Comparison of ENCODE assay signal across 13 cellular contexts in the genomic region with DNA sequence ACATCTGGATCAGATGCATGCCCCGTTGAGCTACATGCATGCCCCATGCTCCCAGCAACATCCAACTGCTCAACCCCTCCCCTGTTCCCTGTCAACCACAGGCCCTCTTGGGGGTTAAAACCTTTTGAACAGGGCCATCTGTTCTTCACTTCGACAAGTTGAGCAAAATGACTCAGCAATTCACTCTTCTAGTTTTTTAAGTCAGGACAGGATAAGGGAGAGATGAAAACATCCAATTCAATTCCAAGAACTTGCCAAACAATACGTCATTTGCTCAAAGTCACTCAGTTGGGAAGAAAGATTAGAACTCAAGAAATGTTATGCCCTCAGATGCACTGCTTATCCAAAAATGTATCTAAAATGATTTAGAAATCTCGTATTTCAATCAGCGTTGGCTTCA. TPM values are rescaled to one million over a fixed set of nuclear protein-coding genes. Genes with fewer than 3 reads are reported as not detected.
DNase-seq lines count a peak whose midpoint lies in the region; ATAC-seq and TF ChIP-seq lines count a peak whose summit lies in the region.
"Had no signal": no experiment of that assay in that cellular context is flagged by ENCODE, and none has a peak within 500 bp of the region (broad histone marks: within the 10 kb centered on the region; RNA-seq: fewer than 3 reads in every experiment).

No MANE protein-coding gene starts in this region.

- H4K20me1 ChIP-seq in DOHH2 (ENCODE audit: control insufficient read depth, insufficient read depth, low read depth, low read length) = no peaks in the 10 kb centered on the region

- H3K27me3 ChIP-seq in DOHH2 (ENCODE audit: control insufficient read depth, low read length) = no peaks in the 10 kb centered on the region
- no peaks in the 10 kb centered on the region for H3K27me3 ChIP-seq in CD4-positive, alpha-beta memory T cell (ENCODE audit: insufficient read depth, low read length)
- H3K27me3 ChIP-seq: right atrium auricular region had no signal

- intact Hi-C loops in CD4-positive, alpha-beta memory T cell (cut with micrococcal nuclease) = no loop called here

- no peaks in the 10 kb centered on the region for H3K36me3 ChIP-seq in DOHH2 (ENCODE audit: control insufficient read depth, low read length)
- H3K36me3 ChIP-seq in CD4-positive, alpha-beta memory T cell (ENCODE audit: insufficient read depth, low read length) = no peaks in the 10 kb centered on the region
- H3K36me3 ChIP-seq: right atrium auricular region had no signal

- H3K27ac ChIP-seq in DOHH2 (ENCODE audit: low read depth, low read length) = peak overlapping the region; percentile 8; the same call in 1 of the 2 replicates
- no peak overlapping the region for H3K27ac ChIP-seq in CD4-positive, alpha-beta memory T cell (ENCODE audit: low read depth, low read length)
- H3K27ac ChIP-seq: right atrium auricular region had no signal

- CTCF ChIA-PET in CD4-positive, alpha-beta memory T cell (lab: Charles Lee; ENCODE audit: partially characterized antibody) = interaction anchor here (2.6 to 6.9 kb wide), 2 partner anchors 10 to 30 kb away, joined by 10 to 32 read pairs; no protein-coding TSS in a partner anchor

- DNase-seq in NCI-H524 treated with DMSO at 0.1 percent for 48 hours (lab: John Stamatoyannopoulos, UW) (peak; percentile 81), glutamatergic neuron (peak; percentile 28), occipital lobe (lab: John Stamatoyannopoulos, UW) (no peak), NCI-H1436 (lab: John Stamatoyannopoulos, UW) (no peak)
- DNase-seq in CD4-positive, alpha-beta memory T cell = no peak
- DNase-seq: foreskin melanocyte; naive thymus-derived CD4-positive, alpha-beta T cell; NCI-H510A treated with DMSO at 0.1 percent for 48 hours; SHP77 treated with DMSO at 0.1 percent for 48 hours had no signal

- H3K4me3 ChIP-seq in DOHH2 (ENCODE audit: low read length) = peak overlapping the region; percentile 42
- H3K4me3 ChIP-seq in CD4-positive, alpha-beta memory T cell (ENCODE audit: low read length in 2 of 2) = no peak overlapping the region
- H3K4me3 ChIP-seq: right atrium auricular region had no signal

- H3K4me2 ChIP-seq in DOHH2 (ENCODE audit: low read length) = peak overlapping the region; percentile 63

- no peaks in the 10 kb centered on the region for H3K79me2 ChIP-seq in DOHH2 (ENCODE audit: control insufficient read depth, low read length)

- H3K27me3 Mint-ChIP-seq in glutamatergic neuron (ENCODE audit: unreplicated experiment) = peaks cover 3% of the 10 kb centered on the region
- no peaks in the 10 kb centered on the region for H3K27me3 Mint-ChIP-seq in CD4-positive, alpha-beta memory T cell

- H3K4me1 ChIP-seq in DOHH2 (ENCODE audit: control insufficient read depth, low read length) = peaks cover 30% of the 10 kb centered on the region
- peaks cover 24% of the 10 kb centered on the region for H3K4me1 ChIP-seq in CD4-positive, alpha-beta memory T cell (ENCODE audit: insufficient read depth, low read length)
- H3K4me1 ChIP-seq: right atrium auricular region had no signal

- peak overlapping the region; percentile 96 for H3K27ac Mint-ChIP-seq in glutamatergic neuron (ENCODE audit: unreplicated experiment)
- H3K27ac Mint-ChIP-seq in CD4-positive, alpha-beta memory T cell = no peak overlapping the region
- H3K27ac Mint-ChIP-seq: naive thymus-derived CD4-positive, alpha-beta T cell had no signal

- peaks cover 5% of the 10 kb centered on the region for H3K9me3 Mint-ChIP-seq in glutamatergic neuron (ENCODE audit: unreplicated experiment)
- peaks cover 0 to 2% (median 0%) of the 10 kb centered on the region in 8 donors for H3K9me3 Mint-ChIP-seq in CD4-positive, alpha-beta memory T cell

- no peaks in the 10 kb centered on the region for H3K9me2 ChIP-seq in DOHH2 (replicated peaks; ENCODE audit: control insufficient read depth, low read length)

- H3K9me3 ChIP-seq in DOHH2 (ENCODE audit: control insufficient read depth, insufficient read depth, low read length) = no peaks in the 10 kb centered on the region
- H3K9me3 ChIP-seq in CD4-positive, alpha-beta memory T cell (ENCODE audit: control insufficient read depth in 1 of 2, low read length in 2 of 2) = no peaks in the 10 kb centered on the region
- H3K9me3 ChIP-seq: right atrium auricular region had no signal

- POLR2A ChIA-PET in CD4-positive, alpha-beta memory T cell (lab: Charles Lee; ENCODE audit: partially characterized antibody) = no interaction called here

- H3K4me3 Mint-ChIP-seq in glutamatergic neuron (ENCODE audit: unreplicated experiment) = peak overlapping the region; percentile 68
- no peak overlapping the region for H3K4me3 Mint-ChIP-seq in CD4-positive, alpha-beta memory T cell

- H3K4me1 Mint-ChIP-seq in glutamatergic neuron (ENCODE audit: low read depth, unreplicated experiment) = peaks cover 35% of the 10 kb centered on the region
- peaks cover 11 to 19% (median 14%) of the 10 kb centered on the region in 4 donors for H3K4me1 Mint-ChIP-seq in CD4-positive, alpha-beta memory T cell

- H3K36me3 Mint-ChIP-seq in glutamatergic neuron (ENCODE audit: unreplicated experiment) = no peaks in the 10 kb centered on the region
- H3K36me3 Mint-ChIP-seq in CD4-positive, alpha-beta memory T cell = no peaks in the 10 kb centered on the region

- H3F3A ChIP-seq in DOHH2 (ENCODE audit: control insufficient read depth, insufficient read depth) = 0 out of 2 replicates have a peak, but pooled peaks cover 3% of the 10 kb centered on the region

- peak; percentile 52 for ATAC-seq in HG02870 (IDR thresholded peaks at IDR 0.05; ENCODE audit: unreplicated experiment)
- ATAC-seq in HG03095 (IDR thresholded peaks at IDR 0.05; ENCODE audit: unreplicated experiment) = no peak
- ATAC-seq: naive thymus-derived CD4-positive, alpha-beta T cell had no signal

- TF ChIP-seq CTCF in DOHH2 (IDR thresholded peaks at IDR 0.05; ENCODE audit: low read depth, low read length, poor library complexity, severe bottlenecking) (no peak), glutamatergic neuron (IDR thresholded peaks at IDR 0.05; ENCODE audit: partially characterized antibody, unreplicated experiment) (no peak)

RNA-seq across cellular contexts. Expression of gene MTF2, which starts 46.1 kb away (rescaled TPM):
- total RNA-seq in glutamatergic neuron (ENCODE audit: unreplicated experiment) (129 TPM), occipital lobe (94.7 TPM)
- total RNA-seq in CD4-positive, alpha-beta memory T cell = 10 to 100 TPM; 46.5 to 47.4 TPM
- polyA plus RNA-seq in CD4-positive, alpha-beta memory T cell = 10 to 100 TPM; 68.4 to 74.0 TPM

Comparison
In these comparisons a context has a peak if more than half of its experiments do, and no peak if none do; other contexts are left out.
1. DNase-seq: peak in NCI-H524 treated with DMSO at 0.1 percent for 48 hours (single experiment) and glutamatergic neuron (single experiment); none in occipital lobe (single experiment), NCI-H1436 (single experiment) and CD4-positive, alpha-beta memory T cell (0 of 5).